In the genomic region with DNA sequence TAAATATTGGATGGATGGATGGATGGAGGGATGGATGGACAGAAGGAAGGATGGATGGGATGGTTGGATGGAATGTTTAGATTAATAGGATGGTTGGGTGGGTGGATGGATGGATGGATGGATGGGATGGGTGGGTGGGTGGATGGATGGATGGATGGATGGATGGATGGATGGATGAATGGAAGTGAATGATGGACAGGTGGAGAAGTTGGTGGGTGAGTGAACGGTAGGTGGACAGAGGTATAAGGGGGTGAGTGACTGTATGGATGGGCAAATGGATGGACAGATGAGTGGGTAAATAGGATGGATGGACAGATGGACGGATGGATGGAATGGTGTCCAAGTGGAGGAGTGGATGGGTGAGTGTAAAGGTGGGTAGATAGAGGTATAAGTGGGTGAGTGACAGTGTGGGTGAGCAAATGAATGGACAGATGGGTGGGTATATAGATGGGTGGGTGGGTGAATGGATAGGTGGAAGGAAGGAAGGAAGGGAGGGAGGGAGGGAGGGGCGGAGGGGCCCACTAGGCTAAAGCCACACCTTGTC, we compare ENCODE assay signal across 8 cellular contexts. TPM values are rescaled to one million over a fixed set of nuclear protein-coding genes. Genes with fewer than 3 reads are reported as not detected.
"Had no signal": no experiment of that assay in that cellular context is flagged by ENCODE, and none has a peak within 500 bp of the region (broad histone marks: within the 10 kb centered on the region; RNA-seq: fewer than 3 reads in every experiment).

No MANE protein-coding gene starts in this region.

- H3K4me3 Mint-ChIP-seq: GM23338 had no signal

- H3K9me3 Mint-ChIP-seq: GM23338 had no signal

- ATAC-seq: GM23338, HCT116, K562 had no signal

- H3K27ac Mint-ChIP-seq: GM23338 had no signal

- H3K4me2 ChIP-seq: GM23338 had no signal

- H2AFZ ChIP-seq: GM23338 had no signal

- H3K4me1 ChIP-seq: HAP-1 had no signal

- DNase-seq: H7, IMR-90, KG1 had no signal

- H3K27ac ChIP-seq: HL-60 had no signal

- H3K4me3 ChIP-seq: GM23338, HAP-1, K562 had no signal

- H3K9me3 ChIP-seq: HAP-1 had no signal

RNA-seq across cellular contexts. Expression of gene HRK, which starts 41.9 kb away (rescaled TPM):
- total RNA-seq: IMR-90 had no signal
- polyA plus RNA-seq: IMR-90 had no signal
